9 cellular contexts compared by ENCODE assay signal in the genomic region with DNA sequence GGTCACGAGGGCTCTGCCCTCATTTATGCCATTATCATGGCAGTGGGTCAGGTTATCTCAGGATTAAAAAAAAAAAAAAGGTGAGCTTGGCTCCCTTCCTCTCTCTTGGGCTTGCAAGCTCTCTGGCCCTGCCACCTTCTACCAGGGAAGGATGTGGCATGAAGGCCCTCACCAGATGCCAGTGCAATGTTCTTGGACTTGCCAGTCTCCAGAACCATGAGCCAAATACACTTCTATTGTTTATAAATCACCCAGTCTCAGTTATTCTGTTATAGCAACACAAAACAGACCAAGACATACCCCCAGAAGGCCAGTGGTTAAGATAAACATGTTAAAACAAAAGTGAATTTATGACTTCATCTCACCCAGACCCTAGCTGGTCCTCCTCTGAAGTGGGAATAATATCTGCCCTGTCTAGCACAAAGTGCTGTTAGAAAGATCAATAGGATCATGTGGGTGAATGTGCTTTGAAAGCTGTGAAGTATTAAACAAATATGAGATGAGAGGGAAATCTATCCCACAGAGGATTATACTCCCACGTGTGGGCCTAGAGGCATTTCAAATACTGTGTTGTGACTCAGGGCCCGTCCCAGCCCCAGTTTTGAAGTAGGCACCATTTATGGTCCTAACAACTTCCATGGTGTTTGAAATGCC.
A peak's percentile ranks its signal among the peaks of the same experiment; 100 is the strongest.
DNase-seq lines count a peak whose midpoint lies in the region; ATAC-seq and TF ChIP-seq lines count a peak whose summit lies in the region.
"Had no signal": no experiment of that assay in that cellular context is flagged by ENCODE, and none has a peak within 500 bp of the region (broad histone marks: within the 10 kb centered on the region; RNA-seq: fewer than 3 reads in every experiment).

No MANE protein-coding gene starts in this region.

- H3K79me1 ChIP-seq in trophoblast cell (ENCODE audit: low read length), result peaks cover 25% of the 10 kb centered on the region

- H4K8ac ChIP-seq in trophoblast cell (ENCODE audit: low read depth, low read length), result no peak overlapping the region

- H4K91ac ChIP-seq in trophoblast cell (ENCODE audit: low read depth, low read length), result no peak overlapping the region

- H4K20me1 ChIP-seq in DND-41 (ENCODE audit: insufficient read depth, low read length) (no peaks in the 10 kb centered on the region), Loucy (ENCODE audit: insufficient read depth, low read length, poor library complexity, severe bottlenecking) (no peaks in the 10 kb centered on the region)

- no peak overlapping the region for H2BK120ac ChIP-seq in trophoblast cell (ENCODE audit: insufficient read depth, low read length, poor library complexity)

- H3K4me1 ChIP-seq in DND-41 (ENCODE audit: insufficient read depth, low read length) (peaks cover 26% of the 10 kb centered on the region), Loucy (ENCODE audit: insufficient read depth, low read length, poor library complexity, severe bottlenecking) (peaks cover 34% of the 10 kb centered on the region), trophoblast cell (ENCODE audit: control insufficient read depth in 1 of 2, insufficient read depth in 2 of 2, low read length in 2 of 2) (peaks cover 17 to 19% of the 10 kb centered on the region in 2 experiments)

- H3K23ac ChIP-seq in trophoblast cell (ENCODE audit: low read length), result no peak overlapping the region

- no peak overlapping the region for H3K14ac ChIP-seq in trophoblast cell (ENCODE audit: low read length)

- H3K9me2 ChIP-seq in Loucy (replicated peaks; ENCODE audit: low read depth, low read length), result no peaks in the 10 kb centered on the region

- H3K4me2 ChIP-seq in DND-41 (ENCODE audit: insufficient read depth, low read length) (no peak overlapping the region), Loucy (ENCODE audit: low read depth, low read length, poor library complexity, severe bottlenecking) (no peak overlapping the region), trophoblast cell (ENCODE audit: low read length) (no peak overlapping the region)

- H3F3A ChIP-seq in Loucy (ENCODE audit: low read depth), result peaks cover 3% of the 10 kb centered on the region; the same call in 1 of the 2 replicates

- H3K4me3 ChIP-seq in DND-41 (ENCODE audit: low read depth in 1 of 2, low read length in 2 of 2), result no peak overlapping the region
- no peak overlapping the region for H3K4me3 ChIP-seq in Loucy (ENCODE audit: low read length, poor library complexity, severe bottlenecking)
- no peak overlapping the region for H3K4me3 ChIP-seq in epithelial cell of esophagus (ENCODE audit: low read length)
- H3K4me3 ChIP-seq in trophoblast cell (ENCODE audit: low read depth, low read length), result no peak overlapping the region

- no peak overlapping the region for H3K18ac ChIP-seq in trophoblast cell (ENCODE audit: low read length)

- H3K27me3 ChIP-seq in DND-41 (ENCODE audit: insufficient read depth, low read length, poor library complexity), result no peaks in the 10 kb centered on the region
- H3K27me3 ChIP-seq in Loucy (ENCODE audit: insufficient read depth, low read length, poor library complexity, severe bottlenecking), result no peaks in the 10 kb centered on the region
- H3K27me3 ChIP-seq in trophoblast cell (ENCODE audit: insufficient read depth, low read length), result no peaks in the 10 kb centered on the region

- H2AK5ac ChIP-seq in trophoblast cell (ENCODE audit: low read length), result no peak overlapping the region

- no peaks in the 10 kb centered on the region for H3K36me3 ChIP-seq in DND-41 (ENCODE audit: insufficient read depth, low read length)
- H3K36me3 ChIP-seq in Loucy (ENCODE audit: insufficient read depth, low read length), result no peaks in the 10 kb centered on the region
- H3K36me3 ChIP-seq in trophoblast cell (ENCODE audit: control insufficient read depth in 1 of 2, insufficient read depth in 2 of 2, low read length in 2 of 2), result no peaks in the 10 kb centered on the region

- WGBS in trophoblast cell (ENCODE audit: extremely low coverage, insufficient coverage, insufficient read length), result no CpG with 5 or more reads among the region's 3 CpGs

- DNase-seq in DND-41, result no peak
- peak; percentile 90 for DNase-seq in epithelial cell of esophagus (ENCODE audit: low read depth)
- no peak for DNase-seq in trophoblast cell
- DNase-seq: midbrain, NCI-H1436 had no signal

- H2BK5ac ChIP-seq in trophoblast cell (ENCODE audit: low read depth, low read length, poor library complexity), result no peak overlapping the region

- H3K4ac ChIP-seq in trophoblast cell (ENCODE audit: low read depth, low read length), result no peak overlapping the region

- TF ChIP-seq CTCF in DND-41 (IDR thresholded peaks at IDR 0.05; ENCODE audit: borderline replicate concordance, extremely low read depth, low read length, poor library complexity, severe bottlenecking) (no peak), Loucy (conservative IDR thresholded peaks at IDR 0.05; ENCODE audit: low read length) (no peak), epithelial cell of esophagus (IDR thresholded peaks at IDR 0.05; ENCODE audit: insufficient read depth, low read depth, low read length, missing control alignments) (no peak)

- H3K79me2 ChIP-seq in DND-41 (ENCODE audit: insufficient read depth, low read length), result no peaks in the 10 kb centered on the region
- H3K79me2 ChIP-seq in Loucy (ENCODE audit: insufficient read depth, low read length), result peaks cover 14% of the 10 kb centered on the region; the same call in 1 of the 2 replicates
- no peaks in the 10 kb centered on the region for H3K79me2 ChIP-seq in trophoblast cell (ENCODE audit: control insufficient read depth, insufficient read depth, low read length, poor library complexity)

- H3K9me3 ChIP-seq in DND-41 (ENCODE audit: insufficient read depth, low read length, severe bottlenecking) (no peaks in the 10 kb centered on the region), Loucy (ENCODE audit: insufficient read depth, low read depth, low read length) (no peaks in the 10 kb centered on the region), trophoblast cell (ENCODE audit: insufficient read depth, low read depth, low read length) (no peaks in the 10 kb centered on the region)

- H4K12ac ChIP-seq in trophoblast cell (ENCODE audit: low read depth, low read length), result no peak overlapping the region

- ATAC-seq in DND-41 (ENCODE audit: insufficient read depth, low read depth) (no peak), HG02678 (IDR thresholded peaks at IDR 0.05; ENCODE audit: unreplicated experiment) (no peak), HG03108 (IDR thresholded peaks at IDR 0.05; ENCODE audit: unreplicated experiment) (no peak), GM21423 (IDR thresholded peaks at IDR 0.05; ENCODE audit: unreplicated experiment) (no peak)

- H3K27ac ChIP-seq in DND-41 (ENCODE audit: low read length) (no peak overlapping the region), trophoblast cell (ENCODE audit: low read depth, low read length) (no peak overlapping the region)

- peak overlapping the region; percentile 28 for H2BK12ac ChIP-seq in trophoblast cell (ENCODE audit: low read length)

- peak overlapping the region; percentile 91; the same call in 1 of the 2 replicates for H2AFZ ChIP-seq in DND-41 (ENCODE audit: low read depth, low read length)
- no peak overlapping the region for H2AFZ ChIP-seq in Loucy (ENCODE audit: low read length)
- H2AFZ ChIP-seq in trophoblast cell (ENCODE audit: insufficient read depth, low read length, poor library complexity), result no peak overlapping the region

- no peak overlapping the region for H3K9ac ChIP-seq in DND-41 (ENCODE audit: low read depth, low read length)
- peak overlapping the region; percentile 81 for H3K9ac ChIP-seq in Loucy (ENCODE audit: low read depth, low read length, poor library complexity, severe bottlenecking)
- no peak overlapping the region for H3K9ac ChIP-seq in trophoblast cell (ENCODE audit: low read length)
